ENCODE assay signal across 11 cellular contexts in genomic region chr6:26202811-26203583, GRCh38.
DNase-seq lines count a peak whose midpoint lies in the region; ATAC-seq lines count a peak whose summit lies in the region.
"Had no signal": no experiment of that assay in that cellular context is flagged by ENCODE, and none has a peak within 500 bp of the region (broad histone marks: within the 10 kb centered on the region; RNA-seq: fewer than 3 reads in every experiment).

No MANE protein-coding gene starts in this region.

- CTCF ChIA-PET in CD8-positive, alpha-beta memory T cell (lab: Charles Lee): interaction anchor here (0.8 to 5.9 kb wide), 5 partner anchors 13 to 71 kb away, joined by 3 to 61 read pairs (median 3); a partner anchor contains a TSS

- H3K36me3 Mint-ChIP-seq in CD8-positive, alpha-beta memory T cell: peaks cover 0 to 21% (median 0%) of the 10 kb centered on the region in 3 donors
- H3K36me3 Mint-ChIP-seq in activated T-helper 2 cell treated with anti-CD3 and anti-CD28 coated beads, Interferon-gamma antibody, Interleukin-2, Interleukin-4, amounts not matched to agents 10 μg/mL and 5 μg/mL and 100 μg/mL, durations not matched to agents 14 hours and 24 hours and 36 hours (ENCODE audit: low read depth): no peaks in the 10 kb centered on the region
- peaks cover 0 to 2% (median 0%) of the 10 kb centered on the region in 3 donors for H3K36me3 Mint-ChIP-seq in naive thymus-derived CD8-positive, alpha-beta T cell

- ATAC-seq in naive thymus-derived CD8-positive, alpha-beta T cell: no peak
- no peak for ATAC-seq in GM18867 (IDR thresholded peaks at IDR 0.05; ENCODE audit: unreplicated experiment)

- H3K4me1 Mint-ChIP-seq in CD8-positive, alpha-beta memory T cell: peaks cover 26 to 37% (median 29%) of the 10 kb centered on the region in 3 donors
- H3K4me1 Mint-ChIP-seq in activated T-helper 2 cell treated with anti-CD3 and anti-CD28 coated beads, Interferon-gamma antibody, Interleukin-2, Interleukin-4, amounts not matched to agents 10 μg/mL and 5 μg/mL and 100 μg/mL, durations not matched to agents 14 hours and 24 hours and 36 hours (ENCODE audit: low read depth): peaks cover 33% of the 10 kb centered on the region
- H3K4me1 Mint-ChIP-seq in naive thymus-derived CD8-positive, alpha-beta T cell: peaks cover 17 to 38% (median 27%) of the 10 kb centered on the region in 4 donors

- H3K9me3 ChIP-seq in CD8-positive, alpha-beta memory T cell (ENCODE audit: low read length): no peaks in the 10 kb centered on the region

- H3K27me3 Mint-ChIP-seq in CD8-positive, alpha-beta memory T cell: peaks cover 0 to 8% of the 10 kb centered on the region in 2 donors
- H3K27me3 Mint-ChIP-seq in activated T-helper 2 cell treated with anti-CD3 and anti-CD28 coated beads, Interferon-gamma antibody, Interleukin-2, Interleukin-4, amounts not matched to agents 10 μg/mL and 5 μg/mL and 100 μg/mL, durations not matched to agents 14 hours and 24 hours and 36 hours (ENCODE audit: low read depth): no peaks in the 10 kb centered on the region
- H3K27me3 Mint-ChIP-seq in naive thymus-derived CD8-positive, alpha-beta T cell: peaks cover 0 to 4% (median 0%) of the 10 kb centered on the region in 5 donors

- peaks cover 31% of the 10 kb centered on the region for H3K4me1 ChIP-seq in CD8-positive, alpha-beta memory T cell (ENCODE audit: insufficient read depth, low read length)

- H3K36me3 ChIP-seq in CD8-positive, alpha-beta memory T cell (ENCODE audit: insufficient read depth, low read length): no peaks in the 10 kb centered on the region

- peak overlapping the region; percentile 14 for H3K4me3 ChIP-seq in CD8-positive, alpha-beta memory T cell (ENCODE audit: low read length)

- peak overlapping the region; percentile 4 to 90 (median 66) for H3K27ac Mint-ChIP-seq in CD8-positive, alpha-beta memory T cell
- H3K27ac Mint-ChIP-seq in activated T-helper 2 cell treated with anti-CD3 and anti-CD28 coated beads, Interferon-gamma antibody, Interleukin-2, Interleukin-4, amounts not matched to agents 10 μg/mL and 5 μg/mL and 100 μg/mL, durations not matched to agents 14 hours and 24 hours and 36 hours: peak overlapping the region; percentile 71
- peak overlapping the region in 6 of 10 donors; percentile 40 to 82 (median 68) for H3K27ac Mint-ChIP-seq in naive thymus-derived CD8-positive, alpha-beta T cell

- peak overlapping the region; percentile 99 for H3K27ac ChIP-seq in CD8-positive, alpha-beta memory T cell (ENCODE audit: low read depth, low read length)

- peaks cover 0 to 3% (median 0%) of the 10 kb centered on the region in 5 donors for H3K9me3 Mint-ChIP-seq in CD8-positive, alpha-beta memory T cell
- H3K9me3 Mint-ChIP-seq in activated T-helper 2 cell treated with anti-CD3 and anti-CD28 coated beads, Interferon-gamma antibody, Interleukin-2, Interleukin-4, amounts not matched to agents 10 μg/mL and 5 μg/mL and 100 μg/mL, durations not matched to agents 14 hours and 24 hours and 36 hours: no peaks in the 10 kb centered on the region
- H3K9me3 Mint-ChIP-seq in naive thymus-derived CD8-positive, alpha-beta T cell: peaks cover 0 to 5% (median 0%) of the 10 kb centered on the region in 9 donors

- DNase-seq in CD8-positive, alpha-beta memory T cell: no peak
- DNase-seq in HT-29 (ENCODE audit: low spot score) (peak; percentile 2), AG08396 (ENCODE audit: low spot score) (no peak), NCI-H69 (lab: John Stamatoyannopoulos, UW) (no peak)
- DNase-seq in activated T-helper 2 cell treated with anti-CD3 and anti-CD28 coated beads, Interferon-gamma antibody, Interleukin-2, Interleukin-4, amounts not matched to agents 10 μg/mL and 5 μg/mL and 100 μg/mL, durations not matched to agents 14 hours and 24 hours and 36 hours (ENCODE audit: low spot score): no peak
- no peak for DNase-seq in naive thymus-derived CD8-positive, alpha-beta T cell
- DNase-seq: foreskin melanocyte, HCEC 1CT, NCI-H1694, OCI-M1 had no signal

- intact Hi-C loops in activated T-helper 2 cell treated with anti-CD3 and anti-CD28 coated beads, Interferon-gamma antibody, Interleukin-2, Interleukin-4, amounts not matched to agents 10 μg/mL and 5 μg/mL and 100 μg/mL, durations not matched to agents 14 hours and 24 hours and 36 hours (cut with micrococcal nuclease): no loop called here

- POLR2A ChIA-PET in CD8-positive, alpha-beta memory T cell (lab: Charles Lee): interaction anchor here (1.4 to 3.8 kb wide), 5 partner anchors 14 to 79 kb away, joined by 4 to 52 read pairs (median 23); a partner anchor contains a TSS
- POLR2A ChIA-PET in naive thymus-derived CD8-positive, alpha-beta T cell (lab: Charles Lee): interaction anchor here (2.9 to 17.3 kb wide), 13 partner anchors 6 to 182 kb away, joined by 13 to 471 read pairs (median 78); a partner anchor contains a TSS

- H3K4me3 Mint-ChIP-seq in CD8-positive, alpha-beta memory T cell: peak overlapping the region in 5 of 7 donors; percentile 1 to 68 (median 24)
- H3K4me3 Mint-ChIP-seq in activated T-helper 2 cell treated with anti-CD3 and anti-CD28 coated beads, Interferon-gamma antibody, Interleukin-2, Interleukin-4, amounts not matched to agents 10 μg/mL and 5 μg/mL and 100 μg/mL, durations not matched to agents 14 hours and 24 hours and 36 hours (ENCODE audit: low read depth): peak overlapping the region; percentile 69
- H3K4me3 Mint-ChIP-seq in naive thymus-derived CD8-positive, alpha-beta T cell: peak overlapping the region; percentile 20 to 76 (median 56)

- no peaks in the 10 kb centered on the region for H3K27me3 ChIP-seq in CD8-positive, alpha-beta memory T cell (ENCODE audit: insufficient read depth, low read length, poor library complexity, severe bottlenecking)
